1 cellular context compared by ENCODE assay signal in the genomic region with DNA sequence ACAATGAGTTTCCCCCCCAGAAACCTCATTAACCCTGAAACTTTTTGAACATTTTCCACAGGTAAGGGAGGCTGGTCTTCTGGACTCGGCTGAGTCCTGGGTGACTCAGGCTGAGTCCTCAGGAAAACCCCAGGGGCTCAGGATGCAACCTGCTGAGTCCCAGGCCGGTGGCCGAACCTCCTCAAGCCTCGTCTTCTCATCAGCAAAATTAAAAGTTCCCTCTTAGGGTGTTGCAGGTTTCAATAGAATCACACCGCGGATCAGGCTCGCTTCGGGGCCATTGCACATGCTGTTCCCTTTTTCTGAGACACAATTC.
A peak's percentile ranks its signal among the peaks of the same experiment; 100 is the strongest.
TF ChIP-seq lines count a peak whose summit lies in the region.

No MANE protein-coding gene starts in this region.

TF ChIP-seq in HEK293, 187 proteins besides CTCF, POLR2A, EP300 and RAD21 (continued from another document):
- TF ChIP-seq ZNF692 (tag by site-specific recombination; IDR thresholded peaks at IDR 0.05) (0 out of 2 replicates have a peak, but pooled peaks have one; percentile 3), ZNF391 (tag by site-specific recombination; IDR thresholded peaks at IDR 0.05; ENCODE audit: borderline replicate concordance, low read depth) (no peak)
